In the genomic region with DNA sequence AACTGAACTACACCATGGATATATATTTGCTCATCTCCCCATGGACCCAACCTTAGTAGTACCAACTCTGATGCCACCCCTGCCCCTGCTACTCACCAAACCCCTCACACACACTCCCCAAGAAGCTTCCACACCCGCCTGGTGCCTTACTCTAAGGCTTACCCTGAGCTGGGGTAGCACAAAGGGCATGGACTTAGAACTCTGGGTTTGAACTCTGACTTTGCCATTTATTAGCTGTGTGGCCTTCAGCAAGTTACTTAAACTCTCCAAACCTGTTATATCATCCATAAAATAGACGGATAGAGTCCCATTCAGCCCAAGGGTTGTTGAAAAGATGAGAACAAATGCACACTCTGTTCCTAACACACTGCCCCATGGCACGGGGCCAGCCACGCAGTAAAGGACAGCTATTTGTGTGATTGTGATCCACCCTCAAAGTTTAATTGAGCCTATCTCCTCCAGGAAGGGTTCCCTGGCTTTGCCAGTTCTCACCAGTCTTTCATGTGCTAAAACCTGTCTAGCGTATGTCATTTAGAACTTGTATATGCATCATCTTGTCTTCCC, we compare ENCODE assay signal across 1 cellular context.
TF ChIP-seq lines count a peak whose summit lies in the region.

No MANE protein-coding gene starts in this region.

TF ChIP-seq in HepG2, 621 proteins besides CTCF, POLR2A, EP300 and RAD21 (continued from another document):
- no peak for TF ChIP-seq PAWR (CRISPR knock-in tag; IDR thresholded peaks at IDR 0.05; ENCODE audit: borderline replicate concordance)
- TF ChIP-seq ZNF841 (CRISPR knock-in tag; IDR thresholded peaks at IDR 0.05; ENCODE audit: borderline replicate concordance): no peak
- TF ChIP-seq, protein P1, sequence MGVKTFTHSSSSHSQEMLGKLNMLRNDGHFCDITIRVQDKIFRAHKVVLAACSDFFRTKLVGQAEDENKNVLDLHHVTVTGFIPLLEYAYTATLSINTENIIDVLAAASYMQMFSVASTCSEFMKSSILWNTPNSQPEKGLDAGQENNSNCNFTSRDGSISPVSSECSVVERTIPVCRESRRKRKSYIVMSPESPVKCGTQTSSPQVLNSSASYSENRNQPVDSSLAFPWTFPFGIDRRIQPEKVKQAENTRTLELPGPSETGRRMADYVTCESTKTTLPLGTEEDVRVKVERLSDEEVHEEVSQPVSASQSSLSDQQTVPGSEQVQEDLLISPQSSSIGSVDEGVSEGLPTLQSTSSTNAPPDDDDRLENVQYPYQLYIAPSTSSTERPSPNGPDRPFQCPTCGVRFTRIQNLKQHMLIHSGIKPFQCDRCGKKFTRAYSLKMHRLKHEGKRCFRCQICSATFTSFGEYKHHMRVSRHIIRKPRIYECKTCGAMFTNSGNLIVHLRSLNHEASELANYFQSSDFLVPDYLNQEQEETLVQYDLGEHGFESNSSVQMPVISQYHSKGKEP (CRISPR knock-in tag; IDR thresholded peaks at IDR 0.05): no peak
- no peak for TF ChIP-seq CCDC6 (CRISPR knock-in tag; IDR thresholded peaks at IDR 0.05)
- TF ChIP-seq, protein P2, sequence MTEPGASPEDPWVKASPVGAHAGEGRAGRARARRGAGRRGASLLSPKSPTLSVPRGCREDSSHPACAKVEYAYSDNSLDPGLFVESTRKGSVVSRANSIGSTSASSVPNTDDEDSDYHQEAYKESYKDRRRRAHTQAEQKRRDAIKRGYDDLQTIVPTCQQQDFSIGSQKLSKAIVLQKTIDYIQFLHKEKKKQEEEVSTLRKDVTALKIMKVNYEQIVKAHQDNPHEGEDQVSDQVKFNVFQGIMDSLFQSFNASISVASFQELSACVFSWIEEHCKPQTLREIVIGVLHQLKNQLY (CRISPR knock-in tag; IDR thresholded peaks at IDR 0.05): no peak
- TF ChIP-seq MAFF (IDR thresholded peaks at IDR 0.05; ENCODE audit: low read depth, low read length): no peak
